ENCODE assay signal across 7 cellular contexts in the genomic region with DNA sequence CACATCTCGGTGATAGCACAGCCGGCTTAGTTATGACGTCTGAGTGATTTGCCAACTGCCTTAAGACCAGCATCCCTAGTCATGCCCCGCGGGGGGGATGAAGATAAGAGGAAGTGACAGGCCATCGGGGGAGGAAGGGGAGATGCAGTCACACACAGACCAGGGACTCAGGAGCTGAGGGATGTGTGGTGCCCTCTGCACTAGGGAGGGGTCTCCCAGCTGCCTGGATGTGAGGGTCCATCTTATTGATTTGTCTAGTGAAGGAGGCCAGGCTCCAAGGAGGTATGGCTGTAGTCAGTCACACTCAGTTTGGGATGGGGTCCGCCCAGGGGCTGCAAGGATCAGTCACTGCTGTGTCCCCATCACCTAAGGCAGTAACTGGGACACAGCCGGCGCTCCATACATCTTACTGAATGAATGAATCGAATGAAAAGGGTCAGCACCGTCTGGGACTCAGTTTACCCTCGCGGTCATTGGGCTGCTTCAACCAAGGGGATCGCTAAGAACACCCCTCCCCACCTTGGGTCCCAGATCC. TPM values are rescaled to one million over a fixed set of nuclear protein-coding genes. Genes with fewer than 3 reads are reported as not detected.
DNase-seq lines count a peak whose midpoint lies in the region; ATAC-seq and TF ChIP-seq lines count a peak whose summit lies in the region.

No MANE protein-coding gene starts in this region.

- TF ChIP-seq CTCF in GM13977 (IDR thresholded peaks at IDR 0.05; ENCODE audit: extremely low read depth, insufficient read depth, missing control alignments) (no peak), hepatocyte (IDR thresholded peaks at IDR 0.05; ENCODE audit: poor library complexity) (no peak)

- H3K27me3 ChIP-seq in NT2/D1 (ENCODE audit: insufficient read depth, insufficient read length) (no peaks in the 10 kb centered on the region), hepatocyte (no peaks in the 10 kb centered on the region), skeletal muscle satellite cell (ENCODE audit: control insufficient read depth, insufficient read depth, low read length) (no peaks in the 10 kb centered on the region)

- H3K9me3 ChIP-seq in NT2/D1 (ENCODE audit: insufficient read depth, low read length) (no peaks in the 10 kb centered on the region), hepatocyte (ENCODE audit: low read depth) (no peaks in the 10 kb centered on the region), skeletal muscle satellite cell (replicated peaks; ENCODE audit: low read length) (no peaks in the 10 kb centered on the region)

- H3K36me3 ChIP-seq in NT2/D1 (ENCODE audit: insufficient read depth, insufficient read length, low read length), result no peaks in the 10 kb centered on the region
- no peaks in the 10 kb centered on the region for H3K36me3 ChIP-seq in hepatocyte (replicated peaks; ENCODE audit: insufficient read depth, low read depth)
- no peaks in the 10 kb centered on the region for H3K36me3 ChIP-seq in skeletal muscle satellite cell (ENCODE audit: insufficient read depth, low read length)

- H3K9ac ChIP-seq in NT2/D1 (ENCODE audit: insufficient read length, low read depth) (peak overlapping the region; percentile 66), skeletal muscle satellite cell (ENCODE audit: low read depth, low read length) (peak overlapping the region; percentile 81)

- in situ Hi-C loops in GM13977 (cut with MboI; ENCODE audit: low pct_unique_long_range_greater_than_20kb, low sequenced_read_pairs, unreplicated experiment), result loop anchor here (5.0 kb wide), 1 partner anchor 34 kb away; no protein-coding TSS in a partner anchor

- H4K20me1 ChIP-seq in hepatocyte (ENCODE audit: insufficient read depth, poor library complexity, severe bottlenecking), result no peaks in the 10 kb centered on the region

- H2AFZ ChIP-seq in hepatocyte, result no peak overlapping the region

- peaks cover 13% of the 10 kb centered on the region for H3K4me1 ChIP-seq in NT2/D1 (ENCODE audit: insufficient read depth, insufficient read length)
- peaks cover 18% of the 10 kb centered on the region for H3K4me1 ChIP-seq in hepatocyte (ENCODE audit: insufficient read depth)
- H3K4me1 ChIP-seq in skeletal muscle satellite cell (ENCODE audit: control insufficient read depth, insufficient read depth, low read length), result peaks cover 35% of the 10 kb centered on the region

- H3K9me2 ChIP-seq in hepatocyte (replicated peaks; ENCODE audit: insufficient read depth), result no peaks in the 10 kb centered on the region

- H3K4me2 ChIP-seq in hepatocyte (peak overlapping the region; percentile 86), skeletal muscle satellite cell (ENCODE audit: low read length) (peak overlapping the region; percentile 84)

- ATAC-seq in HG02938 (IDR thresholded peaks at IDR 0.05; ENCODE audit: unreplicated experiment), result no peak

- H3K27ac ChIP-seq in angular gyrus (ENCODE audit: low read depth, low read length) (peak overlapping the region; percentile 62), hepatocyte (peak overlapping the region; percentile 36)

- peak; percentile 55 for DNase-seq in GM13977 (ENCODE audit: low spot score)
- no peak for DNase-seq in NT2/D1 (ENCODE audit: low read depth, low spot score)
- peak; percentile 63 for DNase-seq in hepatocyte (ENCODE audit: low spot score)
- no peak for DNase-seq in SHP77 (lab: John Stamatoyannopoulos, UW)

- 16% methylated on average over 14 of the region's 14 CpGs for WGBS in hepatocyte (ENCODE audit: low lambda C conversion rate, missing lambda C conversion rate)

- no peaks in the 10 kb centered on the region for H3K79me2 ChIP-seq in hepatocyte

- H3K4me3 ChIP-seq in NT2/D1 (ENCODE audit: insufficient read length, low read depth) (peak overlapping the region; percentile 23), hepatocyte (no peak overlapping the region), skeletal muscle satellite cell (ENCODE audit: low read length) (peak overlapping the region; percentile 63)

RNA-seq across cellular contexts. Expression of gene ERCC1, which starts 19.3 kb away (rescaled TPM):
- total RNA-seq in hepatocyte, result 42.5 and 51.0 TPM in 2 replicates
- polyA plus RNA-seq in hepatocyte, result 66.7 and 72.8 TPM in 2 replicates
- 167 and 201 TPM in 2 replicates for total RNA-seq in skeletal muscle satellite cell (2012; rRNA removed)

RNA-seq across cellular contexts. Expression of gene FOSB, which starts 24.8 kb away (rescaled TPM):
- total RNA-seq in hepatocyte, result 37.9 and 73.1 TPM in 2 replicates
- 114 and 168 TPM in 2 replicates for polyA plus RNA-seq in hepatocyte
- 0.66 and 1.0 TPM in 2 replicates for total RNA-seq in skeletal muscle satellite cell (2012; rRNA removed)

RNA-seq across cellular contexts. Expression of gene POLR1G, which starts 36.5 kb away (rescaled TPM):
- 2.7 and 3.3 TPM in 2 replicates for total RNA-seq in hepatocyte
- 2.4 and 2.5 TPM in 2 replicates for polyA plus RNA-seq in hepatocyte
- 11.9 and 16.6 TPM in 2 replicates for total RNA-seq in skeletal muscle satellite cell (2012; rRNA removed)

RNA-seq across cellular contexts. Expression of gene PPP1R13L, which starts 38.1 kb away (rescaled TPM):
- 7.9 and 8.7 TPM in 2 replicates for total RNA-seq in hepatocyte
- polyA plus RNA-seq in hepatocyte, result 14.8 and 22.9 TPM in 2 replicates
- 0.25 and 0.66 TPM in 2 replicates for total RNA-seq in skeletal muscle satellite cell (2012; rRNA removed)

RNA-seq across cellular contexts. Expression of gene RTN2, which starts 53.9 kb away (rescaled TPM):
- total RNA-seq in hepatocyte, result 3.4 and 7.8 TPM in 2 replicates
- 12.2 and 14.8 TPM in 2 replicates for polyA plus RNA-seq in hepatocyte
- total RNA-seq in skeletal muscle satellite cell (2012; rRNA removed), result 5.1 and 5.7 TPM in 2 replicates

Comparison
In these comparisons a context has a peak if more than half of its experiments do, and no peak if none do; other contexts are left out.
1. DNase-seq: peak in GM13977 (single experiment) and hepatocyte (single experiment); none in NT2/D1 (single experiment) and SHP77 (0 of 2).